Comparison of ENCODE assay signal across 8 cellular contexts in genomic region chr2:27494284-27494943, GRCh38. TPM values are rescaled to one million over a fixed set of nuclear protein-coding genes. Genes with fewer than 3 reads are reported as not detected.
DNase-seq lines count a peak whose midpoint lies in the region; ATAC-seq and TF ChIP-seq lines count a peak whose summit lies in the region.

No MANE protein-coding gene starts in this region.

- no peak overlapping the region for H3K27ac ChIP-seq in PC-3 (ENCODE audit: low read length)

- BruUV-seq in PC-3 (replicated peaks; lab: Mats Ljungman, UMichigan): TSS peak; percentile 26

- no peak overlapping the region for H3K27ac Mint-ChIP-seq in naive B cell

- no peaks in the 10 kb centered on the region for H3K79me2 ChIP-seq in PC-3 (ENCODE audit: low read length)

- H3K9ac ChIP-seq in PC-3 (ENCODE audit: low read length): no peak overlapping the region

- TF ChIP-seq CTCF in AG09309 (IDR thresholded peaks at IDR 0.05; ENCODE audit: control insufficient read depth, insufficient read depth, low read depth, low read length, missing control alignments): peak; percentile 11
- TF ChIP-seq CTCF in PC-3 (conservative IDR thresholded peaks at IDR 0.05; ENCODE audit: low read depth, low read length): no peak
- no peak for TF ChIP-seq CTCF in epithelial cell of esophagus (IDR thresholded peaks at IDR 0.05; ENCODE audit: insufficient read depth, low read depth, low read length, missing control alignments)

- no peaks in the 10 kb centered on the region for H3F3A ChIP-seq in PC-3 (ENCODE audit: low read length, unreplicated experiment)

- peak overlapping the region; percentile 100 for H3K4me2 ChIP-seq in PC-3 (ENCODE audit: low read length)

- peaks cover 19 to 27% (median 21%) of the 10 kb centered on the region in 3 donors for H3K4me1 Mint-ChIP-seq in naive B cell

- no peaks in the 10 kb centered on the region for H3K9me3 ChIP-seq in PC-3 (ENCODE audit: low read length)

- CTCF ChIA-PET in PC-3 (lab: Charles Lee): no interaction called here

- H3K4me1 ChIP-seq in PC-3 (ENCODE audit: insufficient read depth, low read length): peaks cover 9% of the 10 kb centered on the region; the same call in 1 of the 2 replicates

- DNase-seq in AG09309 (ENCODE audit: low read depth) (peak; percentile 39), PC-3 (no peak), epithelial cell of esophagus (ENCODE audit: low read depth) (no peak), naive B cell (no peak), NCI-H2107 treated with DMSO at 0.1 percent for 48 hours (lab: John Stamatoyannopoulos, UW; ENCODE audit: unreplicated experiment) (no peak), NCI-H2029 treated with DMSO at 0.1 percent for 48 hours (lab: John Stamatoyannopoulos, UW) (no peak), NCI-H1417 (lab: John Stamatoyannopoulos, UW) (no peak)

- no peaks in the 10 kb centered on the region for H4K20me1 ChIP-seq in PC-3 (ENCODE audit: low read length)

- H3K27me3 ChIP-seq in PC-3 (ENCODE audit: low read length): no peaks in the 10 kb centered on the region

- no peaks in the 10 kb centered on the region for H3K36me3 ChIP-seq in PC-3 (ENCODE audit: low read depth, low read length)

- H3K4me3 Mint-ChIP-seq in naive B cell: peak overlapping the region; percentile 14 to 83 (median 68)

- no peaks in the 10 kb centered on the region for H3K9me2 ChIP-seq in PC-3 (replicated peaks; ENCODE audit: low read length)

- peaks cover 0 to 4% of the 10 kb centered on the region in 2 donors for H3K36me3 Mint-ChIP-seq in naive B cell

- H3K4me3 ChIP-seq in AG09309 (ENCODE audit: control insufficient read depth, low read depth, low read length): peak overlapping the region; percentile 95
- peak overlapping the region; percentile 89 for H3K4me3 ChIP-seq in PC-3 (ENCODE audit: low read length)
- peak overlapping the region; percentile 59 for H3K4me3 ChIP-seq in epithelial cell of esophagus (ENCODE audit: low read length)

- H3K9me3 Mint-ChIP-seq in naive B cell: peaks cover 0 to 1% (median 0%) of the 10 kb centered on the region in 7 donors

- ATAC-seq in PC-3: 0 out of 2 replicates have a peak, but pooled peaks have one; percentile 3
- ATAC-seq in naive B cell (ENCODE audit: low read depth in 2 of 2): no peak
- no peak for ATAC-seq in GM18517 (IDR thresholded peaks at IDR 0.05; ENCODE audit: unreplicated experiment)

- peak overlapping the region; percentile 100; the same call in 1 of the 2 replicates for H2AFZ ChIP-seq in PC-3 (ENCODE audit: low read length)

- POLR2A ChIA-PET in PC-3 (lab: Charles Lee; ENCODE audit: unreplicated experiment): no interaction called here

- intact Hi-C loops in PC-3 (cut with micrococcal nuclease): no loop called here

- H3K27me3 Mint-ChIP-seq in naive B cell: peaks cover 50 to 69% (median 64%) of the 10 kb centered on the region in 3 donors

RNA-seq across cellular contexts. Expression of gene FNDC4, which starts 0.6 kb away (rescaled TPM):
- 1.7 and 4.7 TPM in 2 replicates for total RNA-seq in PC-3 (2014; rRNA removed)
- under 1 TPM in 3 of 6 donors, not detected in 3; 0.17 to 0.65 (median 0.33) TPM for polyA plus RNA-seq in naive B cell (ENCODE audit: low read depth in 6 of 6)

RNA-seq across cellular contexts. Expression of gene GCKR, which starts 2.2 kb away (rescaled TPM):
- not detected in 2 replicates for total RNA-seq in PC-3 (2014; rRNA removed)
- polyA plus RNA-seq in naive B cell (ENCODE audit: low read depth in 6 of 6): not detected

RNA-seq across cellular contexts. Expression of gene IFT172, which starts 4.9 kb away (rescaled TPM):
- 12.8 and 22.9 TPM in 2 replicates for total RNA-seq in PC-3 (2014; rRNA removed)
- polyA plus RNA-seq in naive B cell (ENCODE audit: low read depth in 6 of 6): 1 to 10 TPM in 5 of 6 donors, under 1 TPM in 1; 0.47 to 7.5 (median 3.2) TPM

RNA-seq across cellular contexts. Expression of gene KRTCAP3, which starts 52.2 kb away (rescaled TPM):
- 0.22 TPM in 1 of 2 replicates, not detected in the other for total RNA-seq in PC-3 (2014; rRNA removed)
- 1 to 10 TPM in 4 of 6 donors, under 1 TPM in 1, not detected in 1; 1.00 to 8.3 (median 3.9) TPM for polyA plus RNA-seq in naive B cell (ENCODE audit: low read depth in 6 of 6)
